In the genomic region with DNA sequence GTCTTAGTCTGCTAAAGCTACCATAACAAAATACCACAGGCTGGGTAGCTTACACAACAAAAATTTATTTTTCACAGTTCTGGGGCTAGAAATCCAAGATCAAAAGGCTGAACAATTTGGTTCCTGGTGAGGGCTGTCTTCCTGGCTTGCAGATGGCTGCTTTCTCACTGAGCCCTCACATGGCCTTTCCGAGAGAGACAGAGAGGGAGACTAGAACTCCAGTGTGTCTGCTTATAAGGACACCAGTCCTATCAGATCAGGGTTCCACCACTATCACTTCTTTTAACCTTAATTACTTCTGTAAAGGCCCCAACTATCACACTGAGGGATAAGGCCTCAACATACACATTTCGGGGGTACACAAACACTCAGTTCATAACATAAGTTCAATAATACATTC, we compare ENCODE assay signal across 32 cellular contexts.
"Had no signal": no experiment of that assay in that cellular context is flagged by ENCODE, and none has a peak within 500 bp of the region (broad histone marks: within the 10 kb centered on the region; RNA-seq: fewer than 3 reads in every experiment).

No MANE protein-coding gene starts in this region.

- H3K4me3 ChIP-seq: ascending aorta, gastroesophageal sphincter, lower lobe of right lung, pancreas, prostate gland, skin epidermis, thoracic aorta had no signal

- H3K27me3 Mint-ChIP-seq: activated naive CD8-positive, alpha-beta T cell treated with anti-CD3 and anti-CD28 coated beads, Interleukin-2, amount 10 ng/mL, durations not matched to agents 7 days and 5 days; naive thymus-derived CD4-positive, alpha-beta T cell; stimulated activated naive CD8-positive, alpha-beta T cell treated with anti-CD3 and anti-CD28 coated beads, Interleukin-15, Interleukin-2, amounts not matched to agents 100 ng/mL and 50 ng/mL, for 24 hours had no signal

- H3K27me3 ChIP-seq: ascending aorta, gastroesophageal sphincter, pancreas had no signal

- H3K9me3 ChIP-seq: ascending aorta, gastroesophageal sphincter, lower lobe of right lung, pancreas, prostate gland, thoracic aorta had no signal

- H3K4me3 Mint-ChIP-seq: activated naive CD4-positive, alpha-beta T cell treated with anti-CD3 and anti-CD28 coated beads for 36 hours; activated naive CD8-positive, alpha-beta T cell treated with anti-CD3 and anti-CD28 coated beads, Interleukin-2, amount 10 ng/mL, durations not matched to agents 7 days and 5 days; activated T-helper 1 cell treated with anti-CD3 and anti-CD28 coated beads, Interleukin-12 subunit alpha, Interleukin-12 subunit beta, Interleukin-2, Interleukin-4 antibody, amounts not matched to agents 30 ng/mL and 10 ng/mL and 1 ng/mL, durations not matched to agents 14 hours and 24 hours and 36 hours; naive thymus-derived CD4-positive, alpha-beta T cell; stimulated activated effector memory CD8-positive, alpha-beta T cell treated with anti-CD3 and anti-CD28 coated beads, Interleukin-12 subunit alpha, Interleukin-12 subunit beta, amount 100 ng/mL, for 72 hours; stimulated activated naive CD8-positive, alpha-beta T cell treated with anti-CD3 and anti-CD28 coated beads, Interleukin-15, Interleukin-2, amounts not matched to agents 100 ng/mL and 50 ng/mL, for 24 hours had no signal

- H3K27ac Mint-ChIP-seq: activated naive CD4-positive, alpha-beta T cell treated with anti-CD3 and anti-CD28 coated beads for 36 hours; activated naive CD8-positive, alpha-beta T cell treated with anti-CD3 and anti-CD28 coated beads, Interleukin-2, amount 10 ng/mL, durations not matched to agents 7 days and 5 days; activated T-helper 1 cell treated with anti-CD3 and anti-CD28 coated beads, Interleukin-12 subunit alpha, Interleukin-12 subunit beta, Interleukin-2, Interleukin-4 antibody, amounts not matched to agents 30 ng/mL and 10 ng/mL and 1 ng/mL, durations not matched to agents 14 hours and 24 hours and 36 hours; naive thymus-derived CD4-positive, alpha-beta T cell; stimulated activated effector memory CD8-positive, alpha-beta T cell treated with anti-CD3 and anti-CD28 coated beads, Interleukin-12 subunit alpha, Interleukin-12 subunit beta, amount 100 ng/mL, for 72 hours; stimulated activated naive CD8-positive, alpha-beta T cell treated with anti-CD3 and anti-CD28 coated beads, Interleukin-15, Interleukin-2, amounts not matched to agents 100 ng/mL and 50 ng/mL, for 24 hours had no signal

- ATAC-seq: activated CD4-positive, CD25-positive, alpha-beta regulatory T cell treated with anti-CD3 and anti-CD28 coated beads, Interleukin-2, amount 50 U/mL, for 24 hours; gastroesophageal sphincter; left lobe of liver; lower lobe of right lung; naive thymus-derived CD4-positive, alpha-beta T cell; pancreas; sciatic nerve; stimulated activated effector memory CD8-positive, alpha-beta T cell treated with anti-CD3 and anti-CD28 coated beads, Interleukin-12 subunit alpha, Interleukin-12 subunit beta, amount 100 ng/mL, for 72 hours had no signal

- H3K27ac ChIP-seq: ascending aorta, gastroesophageal sphincter, lower lobe of right lung, pancreas, prostate gland, skin epidermis, thoracic aorta, VCaP had no signal

- DNase-seq: activated CD4-positive, alpha-beta T cell treated with anti-CD3 and anti-CD28 coated beads for 48 hours; activated CD4-positive, alpha-beta T cell treated with anti-CD3 and anti-CD28 coated beads, Interleukin-2, amount 50 U/mL, for 48 hours; activated CD8-positive, alpha-beta memory T cell treated with anti-CD3 and anti-CD28 coated beads for 24 hours; activated CD8-positive, alpha-beta memory T cell treated with anti-CD3 and anti-CD28 coated beads, Interleukin-2, amount 50 U/mL, for 4 hours; activated effector memory CD4-positive, alpha-beta T cell treated with anti-CD3 and anti-CD28 coated beads, Interleukin-2, amount 50 U/mL, for 16 hours; activated naive CD4-positive, alpha-beta T cell treated with anti-CD3 and anti-CD28 coated beads for 36 hours; activated naive CD8-positive, alpha-beta T cell treated with anti-CD3 and anti-CD28 coated beads, Interleukin-2, amount 10 ng/mL, durations not matched to agents 7 days and 5 days; activated T-cell treated with anti-CD3 and anti-CD28 coated beads, Interleukin-2, amount 50 U/mL, for 1 hour; caudate nucleus; cortex of kidney; head of caudate nucleus; hippocampal formation; kidney; lower lobe of right lung; naive thymus-derived CD4-positive, alpha-beta T cell; pancreas; stimulated activated CD4-positive, alpha-beta T cell treated with anti-CD3 and anti-CD28 coated beads, Interleukin-4, amount 100 ng/mL, for 24 hours; trophoblast cell had no signal

- H3K4me1 Mint-ChIP-seq: activated naive CD8-positive, alpha-beta T cell treated with anti-CD3 and anti-CD28 coated beads, Interleukin-2, amount 10 ng/mL, durations not matched to agents 7 days and 5 days; naive thymus-derived CD4-positive, alpha-beta T cell; stimulated activated effector memory CD8-positive, alpha-beta T cell treated with anti-CD3 and anti-CD28 coated beads, Interleukin-12 subunit alpha, Interleukin-12 subunit beta, amount 100 ng/mL, for 72 hours had no signal

- H3K4me1 ChIP-seq: ascending aorta, gastroesophageal sphincter, lower lobe of right lung, pancreas, prostate gland had no signal

- H3K36me3 Mint-ChIP-seq: activated naive CD8-positive, alpha-beta T cell treated with anti-CD3 and anti-CD28 coated beads, Interleukin-2, amount 10 ng/mL, durations not matched to agents 7 days and 5 days; naive thymus-derived CD4-positive, alpha-beta T cell; stimulated activated effector memory CD8-positive, alpha-beta T cell treated with anti-CD3 and anti-CD28 coated beads, Interleukin-12 subunit alpha, Interleukin-12 subunit beta, amount 100 ng/mL, for 72 hours had no signal

- H3K36me3 ChIP-seq: ascending aorta, gastroesophageal sphincter, lower lobe of right lung, pancreas, prostate gland, thoracic aorta had no signal

- FAIRE-seq: endothelial cell of umbilical vein, urothelium cell line had no signal
